ENCODE assay signal across 1 cellular context in the genomic region with DNA sequence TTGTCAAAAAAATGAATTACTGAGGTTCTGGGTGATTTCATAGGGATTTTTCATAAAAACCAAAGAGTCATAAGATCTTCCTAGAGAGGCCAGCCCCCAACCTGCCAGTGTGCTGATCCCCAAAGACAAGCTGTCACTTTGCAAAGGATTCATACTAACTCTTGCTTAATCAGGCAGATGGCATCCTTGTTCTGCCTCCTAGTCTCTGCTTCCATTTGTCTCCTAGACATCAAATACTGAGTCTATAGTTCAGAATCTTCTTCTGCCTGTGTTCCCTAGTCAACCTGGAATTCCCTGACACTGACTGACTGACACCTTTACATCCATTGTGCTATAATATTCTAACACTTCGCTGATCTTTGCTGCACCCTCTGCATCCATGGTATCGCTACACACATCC.
TF ChIP-seq lines count a peak whose summit lies in the region.

No MANE protein-coding gene starts in this region.

TF ChIP-seq in SK-N-SH, 30 proteins besides CTCF, POLR2A, EP300 and RAD21 (continued from another document):
- TF ChIP-seq, protein P1, sequence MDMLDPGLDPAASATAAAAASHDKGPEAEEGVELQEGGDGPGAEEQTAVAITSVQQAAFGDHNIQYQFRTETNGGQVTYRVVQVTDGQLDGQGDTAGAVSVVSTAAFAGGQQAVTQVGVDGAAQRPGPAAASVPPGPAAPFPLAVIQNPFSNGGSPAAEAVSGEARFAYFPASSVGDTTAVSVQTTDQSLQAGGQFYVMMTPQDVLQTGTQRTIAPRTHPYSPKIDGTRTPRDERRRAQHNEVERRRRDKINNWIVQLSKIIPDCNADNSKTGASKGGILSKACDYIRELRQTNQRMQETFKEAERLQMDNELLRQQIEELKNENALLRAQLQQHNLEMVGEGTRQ (IDR thresholded peaks at IDR 0.05; ENCODE audit: borderline replicate concordance, low read depth, low read length): no peak
